In genomic region chr1:18951818-18952391, GRCh38 we compare ENCODE assay signal across 8 cellular contexts.
DNase-seq lines count a peak whose midpoint lies in the region; ATAC-seq lines count a peak whose summit lies in the region.

No MANE protein-coding gene starts in this region.

- peak; percentile 80 for DNase-seq in GM19240 (ENCODE audit: insufficient read length, low spot score)
- peak; percentile 65 for DNase-seq in activated CD8-positive, alpha-beta memory T cell treated with anti-CD3 and anti-CD28 coated beads, Interleukin-2, amount 50 U/mL, for 4 hours
- DNase-seq in glomerular visceral epithelial cell (ENCODE audit: extremely low spot score), result peak; percentile 75
- peak; percentile 68 for DNase-seq in stimulated activated CD8-positive, alpha-beta memory T cell treated with anti-CD3 and anti-CD28 coated beads, Interleukin-12 subunit alpha, Interleukin-12 subunit beta, amount 100 ng/mL, for 24 hours (ENCODE audit: extremely low read depth)
- DNase-seq in DMS153 (lab: John Stamatoyannopoulos, UW), result no peak
- DNase-seq in NCI-H526 treated with DMSO at 0.1 percent for 48 hours (lab: John Stamatoyannopoulos, UW), result no peak
- no peak for DNase-seq in NCI-H748 treated with DMSO at 0.1 percent for 48 hours (lab: John Stamatoyannopoulos, UW)

- ATAC-seq in HG03571 (IDR thresholded peaks at IDR 0.05; ENCODE audit: unreplicated experiment), result peak; percentile 24

Comparison
In these comparisons a context has a peak if more than half of its experiments do, and no peak if none do; other contexts are left out.
1. DNase-seq: peak in GM19240 (single experiment), activated CD8-positive, alpha-beta memory T cell treated with anti-CD3 and anti-CD28 coated beads, Interleukin-2, amount 50 U/mL, for 4 hours (single experiment), glomerular visceral epithelial cell (single experiment) and stimulated activated CD8-positive, alpha-beta memory T cell treated with anti-CD3 and anti-CD28 coated beads, Interleukin-12 subunit alpha, Interleukin-12 subunit beta, amount 100 ng/mL, for 24 hours (single experiment); none in DMS153 (single experiment), NCI-H526 treated with DMSO at 0.1 percent for 48 hours (single experiment) and NCI-H748 treated with DMSO at 0.1 percent for 48 hours (single experiment).